In genomic region chr10:102642553-102643345, GRCh38 we compare ENCODE assay signal across 8 cellular contexts. TPM values are rescaled to one million over a fixed set of nuclear protein-coding genes. Genes with fewer than 3 reads are reported as not detected.
DNase-seq lines count a peak whose midpoint lies in the region; ATAC-seq and TF ChIP-seq lines count a peak whose summit lies in the region.

No MANE protein-coding gene starts in this region.

- H3K27ac ChIP-seq in osteoblast (ENCODE audit: low read depth, low read length), result peak overlapping the region; percentile 84

- H3K27me3 Mint-ChIP-seq in activated naive CD4-positive, alpha-beta T cell treated with anti-CD3 and anti-CD28 coated beads, Interleukin-2, amount 50 U/mL, for 24 hours, result no peaks in the 10 kb centered on the region

- ATAC-seq in HG02571 (IDR thresholded peaks at IDR 0.05; ENCODE audit: unreplicated experiment) (peak; percentile 1), GM19395 (IDR thresholded peaks at IDR 0.05; ENCODE audit: unreplicated experiment) (no peak)

- peaks cover 37% of the 10 kb centered on the region for H3K79me2 ChIP-seq in osteoblast (ENCODE audit: insufficient read depth, low read length)

- peaks cover 23% of the 10 kb centered on the region for H3K4me1 ChIP-seq in osteoblast (ENCODE audit: insufficient read depth, low read length)

- H3K4me1 Mint-ChIP-seq in activated naive CD4-positive, alpha-beta T cell treated with anti-CD3 and anti-CD28 coated beads, Interleukin-2, amount 50 U/mL, for 24 hours, result peaks cover 27% of the 10 kb centered on the region

- H2AFZ ChIP-seq in osteoblast (ENCODE audit: low read length), result peak overlapping the region; percentile 51

- no peaks in the 10 kb centered on the region for H3K36me3 Mint-ChIP-seq in activated naive CD4-positive, alpha-beta T cell treated with anti-CD3 and anti-CD28 coated beads, Interleukin-2, amount 50 U/mL, for 24 hours

- H3K9me3 ChIP-seq in osteoblast (ENCODE audit: low read depth, low read length), result no peaks in the 10 kb centered on the region

- no peak for TF ChIP-seq CTCF in osteoblast (IDR thresholded peaks at IDR 0.05; ENCODE audit: extremely low read depth, low read depth, low read length)

- H3K4me2 ChIP-seq in osteoblast (ENCODE audit: insufficient read depth, low read length), result peak overlapping the region; percentile 83

- H4K20me1 ChIP-seq in osteoblast (ENCODE audit: insufficient read depth, low read length), result peaks cover 28% of the 10 kb centered on the region

- no peaks in the 10 kb centered on the region for H3K27me3 ChIP-seq in osteoblast (ENCODE audit: insufficient read depth, low read length)

- peak overlapping the region; percentile 88 for H3K4me3 ChIP-seq in osteoblast (ENCODE audit: insufficient read depth, low read length)

- peak overlapping the region; percentile 90 for H3K4me3 Mint-ChIP-seq in activated naive CD4-positive, alpha-beta T cell treated with anti-CD3 and anti-CD28 coated beads, Interleukin-2, amount 50 U/mL, for 24 hours

- no peaks in the 10 kb centered on the region for H3K9me3 Mint-ChIP-seq in activated naive CD4-positive, alpha-beta T cell treated with anti-CD3 and anti-CD28 coated beads, Interleukin-2, amount 50 U/mL, for 24 hours

- peak overlapping the region; percentile 95 for H3K27ac Mint-ChIP-seq in activated naive CD4-positive, alpha-beta T cell treated with anti-CD3 and anti-CD28 coated beads, Interleukin-2, amount 50 U/mL, for 24 hours

- DNase-seq in Caki2 (ENCODE audit: low read depth) (peak; percentile 74), glomerular visceral epithelial cell (ENCODE audit: extremely low spot score) (peak; percentile 54), osteoblast (ENCODE audit: insufficient read length, low spot score, missing footprints) (peak; percentile 91), NCI-H524 treated with DMSO at 0.1 percent for 48 hours (lab: John Stamatoyannopoulos, UW) (no peak)

- in situ Hi-C loops in Caki2 (cut with HindIII; ENCODE audit: low pct_unique_long_range_greater_than_20kb, low sequenced_read_pairs), result no loop called here

- H3K36me3 ChIP-seq in osteoblast (ENCODE audit: insufficient read depth, low read length), result peaks cover 4% of the 10 kb centered on the region

TF ChIP-seq in PFSK-1, 5 proteins besides CTCF, POLR2A, EP300 and RAD21:
- 0 out of 2 replicates have a peak, but pooled peaks have one; percentile 28 for TF ChIP-seq SIN3A (IDR thresholded peaks at IDR 0.05; ENCODE audit: borderline replicate concordance, insufficient read depth, low read length)
- TF ChIP-seq TAF1 (IDR thresholded peaks at IDR 0.05; ENCODE audit: borderline replicate concordance, insufficient read depth, low read length), result no peak
- TF ChIP-seq, protein P1, sequence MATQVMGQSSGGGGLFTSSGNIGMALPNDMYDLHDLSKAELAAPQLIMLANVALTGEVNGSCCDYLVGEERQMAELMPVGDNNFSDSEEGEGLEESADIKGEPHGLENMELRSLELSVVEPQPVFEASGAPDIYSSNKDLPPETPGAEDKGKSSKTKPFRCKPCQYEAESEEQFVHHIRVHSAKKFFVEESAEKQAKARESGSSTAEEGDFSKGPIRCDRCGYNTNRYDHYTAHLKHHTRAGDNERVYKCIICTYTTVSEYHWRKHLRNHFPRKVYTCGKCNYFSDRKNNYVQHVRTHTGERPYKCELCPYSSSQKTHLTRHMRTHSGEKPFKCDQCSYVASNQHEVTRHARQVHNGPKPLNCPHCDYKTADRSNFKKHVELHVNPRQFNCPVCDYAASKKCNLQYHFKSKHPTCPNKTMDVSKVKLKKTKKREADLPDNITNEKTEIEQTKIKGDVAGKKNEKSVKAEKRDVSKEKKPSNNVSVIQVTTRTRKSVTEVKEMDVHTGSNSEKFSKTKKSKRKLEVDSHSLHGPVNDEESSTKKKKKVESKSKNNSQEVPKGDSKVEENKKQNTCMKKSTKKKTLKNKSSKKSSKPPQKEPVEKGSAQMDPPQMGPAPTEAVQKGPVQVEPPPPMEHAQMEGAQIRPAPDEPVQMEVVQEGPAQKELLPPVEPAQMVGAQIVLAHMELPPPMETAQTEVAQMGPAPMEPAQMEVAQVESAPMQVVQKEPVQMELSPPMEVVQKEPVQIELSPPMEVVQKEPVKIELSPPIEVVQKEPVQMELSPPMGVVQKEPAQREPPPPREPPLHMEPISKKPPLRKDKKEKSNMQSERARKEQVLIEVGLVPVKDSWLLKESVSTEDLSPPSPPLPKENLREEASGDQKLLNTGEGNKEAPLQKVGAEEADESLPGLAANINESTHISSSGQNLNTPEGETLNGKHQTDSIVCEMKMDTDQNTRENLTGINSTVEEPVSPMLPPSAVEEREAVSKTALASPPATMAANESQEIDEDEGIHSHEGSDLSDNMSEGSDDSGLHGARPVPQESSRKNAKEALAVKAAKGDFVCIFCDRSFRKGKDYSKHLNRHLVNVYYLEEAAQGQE (IDR thresholded peaks at IDR 0.05; ENCODE audit: insufficient read depth in 1 of 2, low read depth in 2 of 2, low read length in 2 of 2), result no peak
- TF ChIP-seq FOXP2 (optimal IDR thresholded peaks at IDR 0.05; ENCODE audit: borderline replicate concordance, extremely low read depth, extremely low read length, insufficient read depth), result no peak

RNA-seq across cellular contexts. Expression of gene TRIM8, which starts 1.5 kb away (rescaled TPM):
- total RNA-seq in Caki2 (2014; rRNA removed; shearing (Covaris generic); ENCODE audit: low replicate concordance), result 69.2 and 73.4 TPM in 2 replicates
- 77.4 TPM for polyA plus RNA-seq in PFSK-1 (2012; ENCODE audit: insufficient read length, low read depth)
- 107 and 126 TPM in 2 replicates for total RNA-seq in osteoblast
